ENCODE assay signal across 22 cellular contexts in genomic region chr3:62365311-62366092, GRCh38. TPM values are rescaled to one million over a fixed set of nuclear protein-coding genes. Genes with fewer than 3 reads are reported as not detected.
"Had no signal": no experiment of that assay in that cellular context is flagged by ENCODE, and none has a peak within 500 bp of the region (broad histone marks: within the 10 kb centered on the region; RNA-seq: fewer than 3 reads in every experiment).

No MANE protein-coding gene starts in this region.

- H3K27ac ChIP-seq: coronary artery, foreskin keratinocyte, lower lobe of right lung, sigmoid colon, spleen, upper lobe of left lung, VCaP had no signal

- ATAC-seq: activated T-cell treated with anti-CD3 and anti-CD28 coated beads, Interleukin-2, amount 50 U/mL, for 72 hours; foreskin keratinocyte; left cardiac atrium; lower lobe of right lung had no signal

- H3K4me3 Mint-ChIP-seq: activated naive CD8-positive, alpha-beta T cell; activated T-cell treated with anti-CD3 and anti-CD28 coated beads, Interleukin-2, amount 50 U/mL, for 72 hours; central memory CD8-positive, alpha-beta T cell; stimulated activated naive CD8-positive, alpha-beta T cell treated with anti-CD3 and anti-CD28 coated beads, Interleukin-15, Interleukin-2, amounts not matched to agents 100 ng/mL and 50 ng/mL, for 24 hours had no signal

- H3K4me1 Mint-ChIP-seq: central memory CD8-positive, alpha-beta T cell had no signal

- H3K9me3 ChIP-seq: lower lobe of right lung, sigmoid colon, upper lobe of left lung had no signal

- DNase-seq: activated CD4-positive, alpha-beta T cell treated with anti-CD3 and anti-CD28 coated beads for 48 hours; activated CD8-positive, alpha-beta memory T cell treated with anti-CD3 and anti-CD28 coated beads, Interleukin-2, amount 50 U/mL, for 48 hours; activated gamma-delta T cell; activated T-cell treated with anti-CD3 and anti-CD28 coated beads, Interleukin-2, amount 50 U/mL, for 72 hours; amniotic stem cell; effector CD8-positive, alpha-beta T cell; foreskin keratinocyte; left cardiac atrium; lower lobe of right lung; midbrain; sigmoid colon; spleen; upper lobe of left lung had no signal

- H3K27ac Mint-ChIP-seq: activated naive CD8-positive, alpha-beta T cell; activated T-cell treated with anti-CD3 and anti-CD28 coated beads, Interleukin-2, amount 50 U/mL, for 72 hours; stimulated activated naive CD8-positive, alpha-beta T cell treated with anti-CD3 and anti-CD28 coated beads, Interleukin-15, Interleukin-2, amounts not matched to agents 100 ng/mL and 50 ng/mL, for 24 hours had no signal

- H3K4me1 ChIP-seq: foreskin keratinocyte had no signal

- H3K36me3 ChIP-seq: lower lobe of right lung, sigmoid colon, spleen, upper lobe of left lung had no signal

- H3K36me3 Mint-ChIP-seq: activated naive CD8-positive, alpha-beta T cell had no signal

- H3K4me3 ChIP-seq: coronary artery, lower lobe of right lung, sigmoid colon, spleen, upper lobe of left lung had no signal

- H3K9me3 Mint-ChIP-seq: activated T-cell treated with anti-CD3 and anti-CD28 coated beads, Interleukin-2, amount 50 U/mL, for 72 hours; stimulated activated naive CD8-positive, alpha-beta T cell treated with anti-CD3 and anti-CD28 coated beads, Interleukin-15, Interleukin-2, amounts not matched to agents 100 ng/mL and 50 ng/mL, for 24 hours had no signal

RNA-seq across cellular contexts. Expression of gene FEZF2, which starts 7.8 kb away (rescaled TPM):
- total RNA-seq: activated T-cell treated with anti-CD3 and anti-CD28 coated beads, Interleukin-2, amount 50 U/mL, for 72 hours; foreskin keratinocyte; left cardiac atrium; lower lobe of right lung; myocyte; osteocyte; pulmonary artery endothelial cell; sigmoid colon; spleen; T-helper 1 cell treated with Interleukin-12 subunit alpha and Interleukin-12 subunit beta and Interleukin-4 antibody, amounts not matched to agents 30 ng/mL and 1 ng/mL, for 36 hours; upper lobe of left lung had no signal
- polyA plus RNA-seq: foreskin keratinocyte, sigmoid colon, spleen had no signal
